16 cellular contexts compared by ENCODE assay signal in genomic region chr2:85376291-85377065, GRCh38. TPM values are rescaled to one million over a fixed set of nuclear protein-coding genes. Genes with fewer than 3 reads are reported as not detected.
DNase-seq lines count a peak whose midpoint lies in the region; ATAC-seq and TF ChIP-seq lines count a peak whose summit lies in the region.
"Had no signal": no experiment of that assay in that cellular context is flagged by ENCODE, and none has a peak within 500 bp of the region (broad histone marks: within the 10 kb centered on the region; RNA-seq: fewer than 3 reads in every experiment).

No MANE protein-coding gene starts in this region.

- H3K36me3 ChIP-seq in suprapubic skin, result peaks cover 45% of the 10 kb centered on the region

- 57% methylated on average over 3 of the region's 5 CpGs for WGBS in suprapubic skin

- peaks cover 6% of the 10 kb centered on the region for H3K4me1 Mint-ChIP-seq in activated T-helper 17 cell treated with anti-CD3 and anti-CD28 coated beads, Interleukin-2, amount 50 U/mL, for 72 hours
- no peaks in the 10 kb centered on the region for H3K4me1 Mint-ChIP-seq in natural killer cell treated with Interleukin-12 subunit alpha and Interleukin-12 subunit beta and Interleukin-15 and Interleukin-18, amount 100 ng/mL, for 72 hours (ENCODE audit: low read depth in 2 of 2)

- peaks cover 15% of the 10 kb centered on the region for H3K4me1 ChIP-seq in suprapubic skin
- H3K4me1 ChIP-seq: A549; BLaER1 treated with 17β-estradiol and CSF1 and Interleukin-3, amounts not matched to agents 10 nM and 100 nM; HAP-1; Peyer's patch had no signal

- H3K9me3 Mint-ChIP-seq in activated T-helper 17 cell treated with anti-CD3 and anti-CD28 coated beads, Interleukin-2, amount 50 U/mL, for 72 hours, result no peaks in the 10 kb centered on the region
- no peaks in the 10 kb centered on the region for H3K9me3 Mint-ChIP-seq in natural killer cell treated with Interleukin-12 subunit alpha and Interleukin-12 subunit beta and Interleukin-15 and Interleukin-18, amount 100 ng/mL, for 72 hours

- no peak for TF ChIP-seq EP300 in suprapubic skin (IDR thresholded peaks at IDR 0.05)

- peak overlapping the region; percentile 20 for H3K27ac Mint-ChIP-seq in activated T-helper 17 cell treated with anti-CD3 and anti-CD28 coated beads, Interleukin-2, amount 50 U/mL, for 72 hours
- H3K27ac Mint-ChIP-seq in natural killer cell treated with Interleukin-12 subunit alpha and Interleukin-12 subunit beta and Interleukin-15 and Interleukin-18, amount 100 ng/mL, for 72 hours, result no peak overlapping the region
- H3K27ac Mint-ChIP-seq: IgD-negative memory B cell had no signal

- no peaks in the 10 kb centered on the region for H3K9me3 ChIP-seq in suprapubic skin
- H3K9me3 ChIP-seq: A549, HAP-1, Peyer's patch had no signal

- H3K36me3 Mint-ChIP-seq in activated T-helper 17 cell treated with anti-CD3 and anti-CD28 coated beads, Interleukin-2, amount 50 U/mL, for 72 hours (ENCODE audit: low read depth), result peaks cover 72% of the 10 kb centered on the region
- peaks cover 39% of the 10 kb centered on the region for H3K36me3 Mint-ChIP-seq in natural killer cell treated with Interleukin-12 subunit alpha and Interleukin-12 subunit beta and Interleukin-15 and Interleukin-18, amount 100 ng/mL, for 72 hours

- no peak overlapping the region for H3K4me3 Mint-ChIP-seq in activated T-helper 17 cell treated with anti-CD3 and anti-CD28 coated beads, Interleukin-2, amount 50 U/mL, for 72 hours
- no peak overlapping the region for H3K4me3 Mint-ChIP-seq in natural killer cell treated with Interleukin-12 subunit alpha and Interleukin-12 subunit beta and Interleukin-15 and Interleukin-18, amount 100 ng/mL, for 72 hours
- H3K4me3 Mint-ChIP-seq: IgD-negative memory B cell had no signal

- DNase-seq in AG10803 (ENCODE audit: low read depth) (peak; percentile 85), fibroblast of peridontal ligament (ENCODE audit: extremely low read depth) (peak; percentile 98), suprapubic skin (ENCODE audit: low spot score in 2 of 2) (no peak), GM10266 (ENCODE audit: extremely low spot score) (no peak)
- no peak for DNase-seq in natural killer cell treated with Interleukin-12 subunit alpha and Interleukin-12 subunit beta and Interleukin-15 and Interleukin-18, amount 100 ng/mL, for 72 hours (ENCODE audit: low spot score)
- DNase-seq: NCI-H1417, NCI-H1930, NCI-H510A treated with DMSO at 0.1 percent for 48 hours, SIG-M5 had no signal

- H3K27me3 ChIP-seq in suprapubic skin, result no peaks in the 10 kb centered on the region
- H3K27me3 ChIP-seq: BLaER1 treated with 17β-estradiol and CSF1 and Interleukin-3, amounts not matched to agents 10 nM and 100 nM; Peyer's patch had no signal

- no peak for ATAC-seq in activated T-helper 17 cell treated with anti-CD3 and anti-CD28 coated beads, Interleukin-2, amount 50 U/mL, for 72 hours (replicated peaks)
- no peak for ATAC-seq in natural killer cell treated with Interleukin-12 subunit alpha and Interleukin-12 subunit beta and Interleukin-15 and Interleukin-18, amount 100 ng/mL, for 72 hours
- ATAC-seq in GM19328 (IDR thresholded peaks at IDR 0.05; ENCODE audit: unreplicated experiment), result no peak
- ATAC-seq: A549 had no signal

- H3K4me3 ChIP-seq in AG10803 (ENCODE audit: low read length) (no peak overlapping the region), suprapubic skin (no peak overlapping the region)
- H3K4me3 ChIP-seq: A549; BLaER1 treated with 17β-estradiol and CSF1 and Interleukin-3, amounts not matched to agents 10 nM and 100 nM; HAP-1; Peyer's patch had no signal

- TF ChIP-seq POLR2A in suprapubic skin (IDR thresholded peaks at IDR 0.05), result no peak

- TF ChIP-seq CTCF in AG10803 (conservative IDR thresholded peaks at IDR 0.05; ENCODE audit: low read length), result no peak
- no peak for TF ChIP-seq CTCF in suprapubic skin (IDR thresholded peaks at IDR 0.05)
- TF ChIP-seq CTCF in GM10266 (IDR thresholded peaks at IDR 0.05; ENCODE audit: control insufficient read depth, insufficient read depth, low read depth, missing control alignments), result no peak

- H3K27ac ChIP-seq in suprapubic skin, result peak overlapping the region; percentile 32
- H3K27ac ChIP-seq: A549; BLaER1 treated with 17β-estradiol and CSF1 and Interleukin-3, amounts not matched to agents 10 nM and 100 nM; Peyer's patch had no signal

- H3K27me3 Mint-ChIP-seq in activated T-helper 17 cell treated with anti-CD3 and anti-CD28 coated beads, Interleukin-2, amount 50 U/mL, for 72 hours, result no peaks in the 10 kb centered on the region
- no peaks in the 10 kb centered on the region for H3K27me3 Mint-ChIP-seq in natural killer cell treated with Interleukin-12 subunit alpha and Interleukin-12 subunit beta and Interleukin-15 and Interleukin-18, amount 100 ng/mL, for 72 hours
- H3K27me3 Mint-ChIP-seq: IgD-negative memory B cell had no signal

RNA-seq across cellular contexts. Expression of gene ELMOD3, which starts 21.9 kb away (rescaled TPM):
- total RNA-seq in activated T-helper 17 cell treated with anti-CD3 and anti-CD28 coated beads, Interleukin-2, amount 50 U/mL, for 72 hours, result 10 to 100 TPM; 13.4 to 17.5 TPM
- total RNA-seq in suprapubic skin, result 10 to 100 TPM; 24.4 to 41.8 (median 30.0) TPM
- total RNA-seq in natural killer cell treated with Interleukin-12 subunit alpha and Interleukin-12 subunit beta and Interleukin-15 and Interleukin-18, amount 100 ng/mL, for 72 hours, result 10 to 100 TPM; 19.8 to 19.9 TPM

RNA-seq across cellular contexts. Expression of gene RETSAT, which starts 22.1 kb away (rescaled TPM):
- total RNA-seq in activated T-helper 17 cell treated with anti-CD3 and anti-CD28 coated beads, Interleukin-2, amount 50 U/mL, for 72 hours, result 10 to 100 TPM; 28.4 to 34.5 TPM
- 100 to 1,000 TPM in 3 of 4 donors, 10 to 100 TPM in 1; 92.4 to 126 (median 117) TPM for total RNA-seq in suprapubic skin
- 10 to 100 TPM; 25.5 to 32.7 TPM for total RNA-seq in natural killer cell treated with Interleukin-12 subunit alpha and Interleukin-12 subunit beta and Interleukin-15 and Interleukin-18, amount 100 ng/mL, for 72 hours

RNA-seq across cellular contexts. Expression of gene CAPG, which starts 33.7 kb away (rescaled TPM):
- total RNA-seq in activated T-helper 17 cell treated with anti-CD3 and anti-CD28 coated beads, Interleukin-2, amount 50 U/mL, for 72 hours, result 10 to 100 TPM; 27.8 to 46.2 TPM
- total RNA-seq in suprapubic skin, result 100 to 1,000 TPM; 139 to 212 (median 172) TPM
- 10 to 100 TPM in 1 of 2 donors, 1 to 10 TPM in 1; 8.4 to 12.9 TPM for total RNA-seq in natural killer cell treated with Interleukin-12 subunit alpha and Interleukin-12 subunit beta and Interleukin-15 and Interleukin-18, amount 100 ng/mL, for 72 hours

RNA-seq across cellular contexts. Expression of gene SH2D6, which starts 42.0 kb away (rescaled TPM):
- total RNA-seq in activated T-helper 17 cell treated with anti-CD3 and anti-CD28 coated beads, Interleukin-2, amount 50 U/mL, for 72 hours, result 1 to 10 TPM in 1 of 2 donors, under 1 TPM in 1; 0.66 to 1.3 TPM
- not detected for total RNA-seq in suprapubic skin
- under 1 TPM; 0.24 to 0.81 TPM for total RNA-seq in natural killer cell treated with Interleukin-12 subunit alpha and Interleukin-12 subunit beta and Interleukin-15 and Interleukin-18, amount 100 ng/mL, for 72 hours

RNA-seq across cellular contexts. Expression of gene TGOLN2, which starts 48.7 kb away (rescaled TPM):
- total RNA-seq in activated T-helper 17 cell treated with anti-CD3 and anti-CD28 coated beads, Interleukin-2, amount 50 U/mL, for 72 hours, result 100 to 1,000 TPM; 109 to 139 TPM
- 100 to 1,000 TPM in 1 of 4 donors, 10 to 100 TPM in 3; 62.5 to 118 (median 72.0) TPM for total RNA-seq in suprapubic skin
- total RNA-seq in natural killer cell treated with Interleukin-12 subunit alpha and Interleukin-12 subunit beta and Interleukin-15 and Interleukin-18, amount 100 ng/mL, for 72 hours, result 100 to 1,000 TPM; 133 to 174 TPM

Comparison
In these comparisons a context has a peak if more than half of its experiments do, and no peak if none do; other contexts are left out.
1. DNase-seq: peak in AG10803 (single experiment) and fibroblast of peridontal ligament (single experiment); none in suprapubic skin (0 of 2), GM10266 (single experiment) and natural killer cell treated with Interleukin-12 subunit alpha and Interleukin-12 subunit beta and Interleukin-15 and Interleukin-18, amount 100 ng/mL, for 72 hours (single experiment).